Comparison of ENCODE assay signal across 24 cellular contexts in the genomic region with DNA sequence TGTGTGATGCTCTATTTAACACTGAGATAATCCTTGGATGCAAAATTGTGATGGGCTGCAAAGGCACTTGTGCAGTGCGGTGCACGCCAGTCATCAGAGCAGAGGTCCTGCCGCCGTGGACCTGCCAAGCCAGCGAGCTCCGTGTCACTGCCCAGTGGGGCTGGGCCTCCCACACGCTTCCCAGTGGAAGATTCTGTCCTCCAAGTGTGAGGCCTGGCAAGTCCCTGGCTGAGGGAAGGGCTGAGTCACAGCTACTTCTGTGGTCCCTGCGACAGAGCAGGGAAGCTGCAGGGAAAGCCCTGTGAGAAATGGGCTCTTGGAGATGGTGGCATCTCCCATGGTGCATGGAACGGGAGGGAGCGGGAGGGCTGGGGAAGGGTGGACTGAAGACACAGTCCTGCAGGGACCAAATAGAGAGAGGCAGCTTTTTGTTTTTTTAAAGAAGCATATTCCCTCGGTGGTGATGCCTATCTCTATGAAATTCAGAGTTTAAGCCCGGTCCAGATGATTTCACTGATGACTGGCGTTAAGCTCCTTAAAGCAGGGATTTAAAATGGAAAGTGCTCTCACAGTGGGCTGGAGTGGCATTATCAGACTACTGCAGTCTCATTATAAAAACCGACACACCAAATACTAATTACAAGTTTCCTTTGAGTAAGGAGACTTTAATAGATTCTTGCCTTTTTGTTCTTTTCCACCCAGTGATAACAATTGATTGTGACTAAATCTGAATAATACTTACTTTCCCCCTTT.
A peak's percentile ranks its signal among the peaks of the same experiment; 100 is the strongest.
DNase-seq lines count a peak whose midpoint lies in the region; ATAC-seq, FAIRE-seq and TF ChIP-seq lines count a peak whose summit lies in the region.
"Had no signal": no experiment of that assay in that cellular context is flagged by ENCODE, and none has a peak within 500 bp of the region (broad histone marks: within the 10 kb centered on the region; RNA-seq: fewer than 3 reads in every experiment).

No MANE protein-coding gene starts in this region.

- CTCF ChIA-PET in CD4-positive, alpha-beta memory T cell (lab: Charles Lee; ENCODE audit: partially characterized antibody) = no interaction called here

- POLR2A ChIA-PET in CD4-positive, alpha-beta memory T cell (lab: Charles Lee; ENCODE audit: partially characterized antibody) = no interaction called here

- H3K27me3 Mint-ChIP-seq in activated T-helper 17 cell treated with anti-CD3 and anti-CD28 coated beads, Interleukin-2, amount 50 U/mL, for 72 hours = peaks cover 5% of the 10 kb centered on the region
- peaks cover 0 to 4% of the 10 kb centered on the region in 2 donors for H3K27me3 Mint-ChIP-seq in CD4-positive, alpha-beta memory T cell

- H3K9me3 ChIP-seq in heart left ventricle = peaks cover 0 to 13% (median 0%) of the 10 kb centered on the region in 12 donors
- H3K9me3 ChIP-seq in MM.1S (replicated peaks; ENCODE audit: insufficient read depth, low read length) = no peaks in the 10 kb centered on the region
- H3K9me3 ChIP-seq in CD4-positive, alpha-beta memory T cell (ENCODE audit: control insufficient read depth in 1 of 2, low read length in 2 of 2) = no peaks in the 10 kb centered on the region
- H3K9me3 ChIP-seq: prostate gland, upper lobe of left lung had no signal

- no peak overlapping the region for H3K4me2 ChIP-seq in MM.1S (ENCODE audit: low read depth, low read length)

- FAIRE-seq in D721Med (lab: Jason Lieb, UNC) = peak; percentile 72
- FAIRE-seq in RCC 7860 (lab: Jason Lieb, UNC) = no peak
- FAIRE-seq: islet of Langerhans had no signal

- intact Hi-C loops in heart left ventricle (cut with DNase I) (no loop called here), posterior vena cava (cut with DNase I) (no loop called here)
- intact Hi-C loops in CD4-positive, alpha-beta memory T cell (cut with micrococcal nuclease) = no loop called here

- H3K27ac Mint-ChIP-seq in activated T-helper 17 cell treated with anti-CD3 and anti-CD28 coated beads, Interleukin-2, amount 50 U/mL, for 72 hours = no peak overlapping the region
- H3K27ac Mint-ChIP-seq in CD4-positive, alpha-beta memory T cell = no peak overlapping the region
- H3K27ac Mint-ChIP-seq: activated CD8-positive, alpha-beta T cell treated with anti-CD3 and anti-CD28 coated beads, Interleukin-2, amount 10 ng/mL, durations not matched to agents 7 days and 5 days; CD8-positive, alpha-beta memory T cell; H9; nephron; T-helper 17 cell; WTC11 had no signal

- H3K9me2 ChIP-seq in MM.1S (replicated peaks; ENCODE audit: insufficient read depth, low read length) = no peaks in the 10 kb centered on the region

- H3K27me3 ChIP-seq in heart left ventricle (no peaks in the 10 kb centered on the region), MM.1S (replicated peaks; ENCODE audit: insufficient read depth, low read length) (no peaks in the 10 kb centered on the region)
- no peaks in the 10 kb centered on the region for H3K27me3 ChIP-seq in CD4-positive, alpha-beta memory T cell (ENCODE audit: insufficient read depth, low read length)
- H3K27me3 ChIP-seq: dorsolateral prefrontal cortex, SJCRH30, upper lobe of left lung had no signal

- H3K4me1 Mint-ChIP-seq in activated T-helper 17 cell treated with anti-CD3 and anti-CD28 coated beads, Interleukin-2, amount 50 U/mL, for 72 hours = no peaks in the 10 kb centered on the region
- no peaks in the 10 kb centered on the region for H3K4me1 Mint-ChIP-seq in CD4-positive, alpha-beta memory T cell
- H3K4me1 Mint-ChIP-seq: CD8-positive, alpha-beta memory T cell; H9; T-helper 17 cell had no signal

- H3K4me1 ChIP-seq in heart left ventricle (peaks cover 0 to 9% (median 0%) of the 10 kb centered on the region in 12 donors), MM.1S (ENCODE audit: low read length) (no peaks in the 10 kb centered on the region)
- no peaks in the 10 kb centered on the region for H3K4me1 ChIP-seq in CD4-positive, alpha-beta memory T cell (ENCODE audit: insufficient read depth, low read length)
- H3K4me1 ChIP-seq: prostate gland, stomach, upper lobe of left lung had no signal

- H4K20me1 ChIP-seq in MM.1S (ENCODE audit: insufficient read depth, low read length) = no peaks in the 10 kb centered on the region

- no peaks in the 10 kb centered on the region for H3K36me3 ChIP-seq in heart left ventricle
- H3K36me3 ChIP-seq in MM.1S (replicated peaks; ENCODE audit: insufficient read depth, low read length) = no peaks in the 10 kb centered on the region
- H3K36me3 ChIP-seq in CD4-positive, alpha-beta memory T cell (ENCODE audit: insufficient read depth, low read length) = no peaks in the 10 kb centered on the region
- H3K36me3 ChIP-seq: prostate gland, SJCRH30, stomach, upper lobe of left lung had no signal

- H2AFZ ChIP-seq in MM.1S (ENCODE audit: low read length) = no peak overlapping the region

- H3K27ac ChIP-seq in heart left ventricle (no peak overlapping the region), MM.1S (ENCODE audit: low read length) (no peak overlapping the region)
- no peak overlapping the region for H3K27ac ChIP-seq in CD4-positive, alpha-beta memory T cell (ENCODE audit: low read depth, low read length)
- H3K27ac ChIP-seq: dorsolateral prefrontal cortex, prostate gland, SJCRH30, stomach, upper lobe of left lung had no signal

- H3K4me3 Mint-ChIP-seq in activated T-helper 17 cell treated with anti-CD3 and anti-CD28 coated beads, Interleukin-2, amount 50 U/mL, for 72 hours = no peak overlapping the region
- H3K4me3 Mint-ChIP-seq in CD4-positive, alpha-beta memory T cell = no peak overlapping the region
- H3K4me3 Mint-ChIP-seq: activated CD8-positive, alpha-beta T cell treated with anti-CD3 and anti-CD28 coated beads, Interleukin-2, amount 10 ng/mL, durations not matched to agents 7 days and 5 days; CD8-positive, alpha-beta memory T cell; H9; nephron; T-helper 17 cell; WTC11 had no signal

- WGBS in heart left ventricle, 4 donors = 74 to 82% (median 80%) methylated on average over 14 of the region's 14 CpGs

- H3K4me3 ChIP-seq in heart left ventricle = no peak overlapping the region
- no peak overlapping the region for H3K4me3 ChIP-seq in MM.1S (ENCODE audit: low read length)
- no peak overlapping the region for H3K4me3 ChIP-seq in CD4-positive, alpha-beta memory T cell (ENCODE audit: low read length in 2 of 2)
- H3K4me3 ChIP-seq: dorsolateral prefrontal cortex, prostate gland, SJCRH30, stomach, upper lobe of left lung had no signal

- TF ChIP-seq CTCF in D721Med (IDR thresholded peaks at IDR 0.05; ENCODE audit: insufficient read depth, missing control alignments) (no peak), heart left ventricle (IDR thresholded peaks at IDR 0.05) (no peak), MM.1S (IDR thresholded peaks at IDR 0.05; ENCODE audit: low read length) (no peak), GM13976 (IDR thresholded peaks at IDR 0.05; ENCODE audit: borderline replicate concordance, control extremely low read depth, extremely low read depth, insufficient read depth, missing control alignments) (no peak)

- no peaks in the 10 kb centered on the region for H3K36me3 Mint-ChIP-seq in activated T-helper 17 cell treated with anti-CD3 and anti-CD28 coated beads, Interleukin-2, amount 50 U/mL, for 72 hours (ENCODE audit: low read depth)
- H3K36me3 Mint-ChIP-seq in CD4-positive, alpha-beta memory T cell = no peaks in the 10 kb centered on the region
- H3K36me3 Mint-ChIP-seq: CD8-positive, alpha-beta memory T cell; WTC11 had no signal

- no peaks in the 10 kb centered on the region for H3F3A ChIP-seq in MM.1S (ENCODE audit: insufficient read depth, low read length)

- TF ChIP-seq POLR2A in heart left ventricle (IDR thresholded peaks at IDR 0.05) = no peak

- peaks cover 5% of the 10 kb centered on the region for H3K9me3 Mint-ChIP-seq in activated T-helper 17 cell treated with anti-CD3 and anti-CD28 coated beads, Interleukin-2, amount 50 U/mL, for 72 hours
- H3K9me3 Mint-ChIP-seq in CD4-positive, alpha-beta memory T cell = no peaks in the 10 kb centered on the region
- H3K9me3 Mint-ChIP-seq: H9 had no signal

- in situ Hi-C loops in GM13976 (cut with MboI; ENCODE audit: low sequenced_read_pairs, unreplicated experiment) = no loop called here

- H3K79me2 ChIP-seq in MM.1S (ENCODE audit: low read length) = no peaks in the 10 kb centered on the region

- peak; percentile 48 for DNase-seq in D721Med (ENCODE audit: insufficient read length, low spot score)
- peak; percentile 33 for DNase-seq in RCC 7860 (ENCODE audit: low spot score)
- DNase-seq in heart left ventricle = peak in 3 of 5 donors; percentile 56 to 60 (median 59)
- DNase-seq in posterior vena cava (ENCODE audit: low spot score) = peak; percentile 87
- no peak for DNase-seq in MM.1S
- DNase-seq in GM13976 (ENCODE audit: low spot score) = no peak
- no peak for DNase-seq in CD4-positive, alpha-beta memory T cell
- DNase-seq: activated CD8-positive, alpha-beta T cell treated with anti-CD3 and anti-CD28 coated beads, Interleukin-2, amount 10 ng/mL, durations not matched to agents 7 days and 5 days; CD8-positive, alpha-beta memory T cell; DMS79 treated with DMSO at 0.1 percent for 48 hours; H9; mesendoderm; NCI-H1930; NCI-H510A treated with DMSO at 0.1 percent for 48 hours; SJCRH30; stomach; T-helper 17 cell had no signal

- ATAC-seq in heart left ventricle = peak in 3 of 4 donors; percentile 34 to 79 (median 73)
- ATAC-seq in activated T-helper 17 cell treated with anti-CD3 and anti-CD28 coated beads, Interleukin-2, amount 50 U/mL, for 72 hours (replicated peaks) = no peak
- ATAC-seq: activated CD8-positive, alpha-beta T cell treated with anti-CD3 and anti-CD28 coated beads, Interleukin-2, amount 10 ng/mL, durations not matched to agents 7 days and 5 days; T-helper 17 cell; WTC11 had no signal

- no peak overlapping the region for H3K9ac ChIP-seq in MM.1S (ENCODE audit: low read length)

Comparison
In these comparisons a context has a peak if more than half of its experiments do, and no peak if none do; other contexts are left out.
1. DNase-seq: peak in D721Med (single experiment), RCC 7860 (single experiment), heart left ventricle (3 of 5) and posterior vena cava (single experiment); none in MM.1S (single experiment), GM13976 (single experiment) and CD4-positive, alpha-beta memory T cell (0 of 5).